Comparison of ENCODE assay signal across 17 cellular contexts in the genomic region with DNA sequence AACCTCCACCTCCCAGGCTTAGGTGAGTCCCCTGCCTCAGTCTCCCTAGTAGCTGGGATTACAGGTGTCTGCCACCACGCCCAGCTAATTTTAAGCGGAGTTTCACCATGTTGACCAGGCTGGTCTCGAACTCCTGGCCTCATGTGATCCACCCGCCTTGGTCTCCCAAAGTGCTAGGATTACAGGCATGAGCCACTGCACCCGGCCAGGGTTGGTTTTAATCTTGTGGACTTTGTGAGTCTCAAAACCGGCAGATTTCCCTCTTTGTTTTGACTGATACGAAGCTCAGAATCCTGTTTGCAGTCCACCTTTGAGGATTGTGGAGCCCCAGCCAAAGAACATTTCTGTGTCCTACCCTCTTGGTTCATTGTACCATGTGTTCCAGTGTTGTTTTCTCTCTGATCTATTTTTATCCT. TPM values are rescaled to one million over a fixed set of nuclear protein-coding genes. Genes with fewer than 3 reads are reported as not detected.
DNase-seq lines count a peak whose midpoint lies in the region; ATAC-seq and TF ChIP-seq lines count a peak whose summit lies in the region.
"Had no signal": no experiment of that assay in that cellular context is flagged by ENCODE, and none has a peak within 500 bp of the region (broad histone marks: within the 10 kb centered on the region; RNA-seq: fewer than 3 reads in every experiment).

No MANE protein-coding gene starts in this region.

- no peak for TF ChIP-seq CTCF in C4-2B (conservative IDR thresholded peaks at IDR 0.05)
- TF ChIP-seq CTCF in brain (conservative IDR thresholded peaks at IDR 0.05): no peak
- no peak for TF ChIP-seq CTCF in H9 (conservative IDR thresholded peaks at IDR 0.05)

- H3K9me3 Mint-ChIP-seq in brain: peaks cover 0 to 3% (median 0%) of the 10 kb centered on the region in 5 experiments
- no peaks in the 10 kb centered on the region for H3K9me3 Mint-ChIP-seq in activated T-helper 17 cell treated with anti-CD3 and anti-CD28 coated beads, Interleukin-2, amount 50 U/mL, for 72 hours
- no peaks in the 10 kb centered on the region for H3K9me3 Mint-ChIP-seq in H9
- H3K9me3 Mint-ChIP-seq in activated naive CD4-positive, alpha-beta T cell treated with anti-CD3 and anti-CD28 coated beads for 36 hours: no peaks in the 10 kb centered on the region
- H3K9me3 Mint-ChIP-seq: T-helper 1 cell treated with Interleukin-12 subunit alpha and Interleukin-12 subunit beta and Interleukin-4 antibody, amounts not matched to agents 30 μg/mL and 1 μg/mL, for 36 hours had no signal

- no peak for ATAC-seq in activated T-helper 17 cell treated with anti-CD3 and anti-CD28 coated beads, Interleukin-2, amount 50 U/mL, for 72 hours (replicated peaks)
- ATAC-seq in GM19397 (IDR thresholded peaks at IDR 0.05; ENCODE audit: unreplicated experiment): no peak

- no peaks in the 10 kb centered on the region for H3K9me3 ChIP-seq in stomach smooth muscle (ENCODE audit: control insufficient read depth in 2 of 2, low read length in 2 of 2)
- no peaks in the 10 kb centered on the region for H3K9me3 ChIP-seq in H9 (ENCODE audit: control insufficient read depth, low read depth, low read length)

- no peak overlapping the region for H4K5ac ChIP-seq in H9 (ENCODE audit: insufficient read length, low read depth, low read length)

- H3K4me2 ChIP-seq in H9 (ENCODE audit: insufficient read depth, insufficient read length, low read length): no peak overlapping the region

- H3K79me1 ChIP-seq in H9 (ENCODE audit: insufficient read depth, low read depth, low read length, poor library complexity, severe bottlenecking): no peaks in the 10 kb centered on the region

- H3K4ac ChIP-seq in H9 (ENCODE audit: low read depth, low read length): no peak overlapping the region

- H3K27me3 Mint-ChIP-seq in brain (no peaks in the 10 kb centered on the region), H9 (ENCODE audit: low read depth) (no peaks in the 10 kb centered on the region; the same call in 1 of the 2 replicates)
- no peaks in the 10 kb centered on the region for H3K27me3 Mint-ChIP-seq in activated T-helper 17 cell treated with anti-CD3 and anti-CD28 coated beads, Interleukin-2, amount 50 U/mL, for 72 hours
- H3K27me3 Mint-ChIP-seq in activated naive CD4-positive, alpha-beta T cell treated with anti-CD3 and anti-CD28 coated beads for 36 hours (ENCODE audit: low read depth): peaks cover 2% of the 10 kb centered on the region

- DNase-seq in H9: no peak
- DNase-seq in activated naive CD4-positive, alpha-beta T cell treated with anti-CD3 and anti-CD28 coated beads for 36 hours: no peak
- DNase-seq: activated CD4-positive, alpha-beta T cell treated with anti-CD3 and anti-CD28 coated beads, Interleukin-2, amount 50 U/mL, for 1 hour; activated T-cell treated with anti-CD3 and anti-CD28 coated beads, Interleukin-2, amount 50 U/mL, for 48 hours; NCI-H146; stimulated activated naive CD4-positive, alpha-beta T cell had no signal

- no peak overlapping the region for H2BK20ac ChIP-seq in H9 (ENCODE audit: low read depth, low read length, poor library complexity, severe bottlenecking)

- H3K79me2 ChIP-seq in H9 (ENCODE audit: insufficient read depth, low read length): no peaks in the 10 kb centered on the region

- peak overlapping the region in 4 of 5 experiments; percentile 42 to 70 (median 67) for H3K27ac Mint-ChIP-seq in brain
- H3K27ac Mint-ChIP-seq in activated T-helper 17 cell treated with anti-CD3 and anti-CD28 coated beads, Interleukin-2, amount 50 U/mL, for 72 hours: no peak overlapping the region
- no peak overlapping the region; a peak in 1 of 7 replicates for H3K27ac Mint-ChIP-seq in H9
- H3K27ac Mint-ChIP-seq in activated naive CD4-positive, alpha-beta T cell treated with anti-CD3 and anti-CD28 coated beads for 36 hours: no peak overlapping the region
- H3K27ac Mint-ChIP-seq: T-helper 1 cell treated with Interleukin-12 subunit alpha and Interleukin-12 subunit beta and Interleukin-4 antibody, amounts not matched to agents 30 μg/mL and 1 μg/mL, for 36 hours had no signal

- no peak overlapping the region for H4K8ac ChIP-seq in H9 (replicated peaks; ENCODE audit: insufficient read length, low read depth, low read length)

- no peaks in the 10 kb centered on the region for H4K20me1 ChIP-seq in H9 (ENCODE audit: control insufficient read depth, insufficient read depth, insufficient read length)

- H3K27ac ChIP-seq in C4-2B (peak overlapping the region; percentile 63), layer of hippocampus (ENCODE audit: low read depth, low read length) (peak overlapping the region; percentile 69), stomach smooth muscle (ENCODE audit: low read length) (peak overlapping the region; percentile 41), H9 (ENCODE audit: insufficient read length, low read depth, low read length) (no peak overlapping the region)
- H3K27ac ChIP-seq: HL-60 had no signal

- H2BK15ac ChIP-seq in H9 (ENCODE audit: low read depth, low read length): no peak overlapping the region

- peak overlapping the region in 1 of 2 donors; percentile 47 for H3K4me3 ChIP-seq in stomach smooth muscle (ENCODE audit: low read length in 2 of 2)

- H3K23ac ChIP-seq in H9 (ENCODE audit: insufficient read length, low read depth, low read length): no peak overlapping the region

- H3K4me3 Mint-ChIP-seq in brain (no peak overlapping the region), H9 (no peak overlapping the region)
- no peak overlapping the region for H3K4me3 Mint-ChIP-seq in activated T-helper 17 cell treated with anti-CD3 and anti-CD28 coated beads, Interleukin-2, amount 50 U/mL, for 72 hours
- H3K4me3 Mint-ChIP-seq in activated naive CD4-positive, alpha-beta T cell treated with anti-CD3 and anti-CD28 coated beads for 36 hours: no peak overlapping the region
- H3K4me3 Mint-ChIP-seq: T-helper 1 cell treated with Interleukin-12 subunit alpha and Interleukin-12 subunit beta and Interleukin-4 antibody, amounts not matched to agents 30 μg/mL and 1 μg/mL, for 36 hours had no signal

- no peaks in the 10 kb centered on the region for H3K36me3 Mint-ChIP-seq in brain
- H3K36me3 Mint-ChIP-seq in activated T-helper 17 cell treated with anti-CD3 and anti-CD28 coated beads, Interleukin-2, amount 50 U/mL, for 72 hours (ENCODE audit: low read depth): no peaks in the 10 kb centered on the region
- H3K36me3 Mint-ChIP-seq in H9 (ENCODE audit: insufficient read depth in 1 of 3, low read depth in 3 of 3): no peaks in the 10 kb centered on the region; a peak in 1 of 7 replicates
- no peaks in the 10 kb centered on the region for H3K36me3 Mint-ChIP-seq in activated naive CD4-positive, alpha-beta T cell treated with anti-CD3 and anti-CD28 coated beads for 36 hours (ENCODE audit: low read depth)

- no peak overlapping the region for H3K14ac ChIP-seq in H9 (ENCODE audit: insufficient read depth, low read length)

- H2BK12ac ChIP-seq in H9 (ENCODE audit: insufficient read length, low read depth, low read length): no peak overlapping the region

- WGBS in H9 (ENCODE audit: extremely low coverage, insufficient read length, low lambda C conversion rate): no CpG with 5 or more reads among the region's 7 CpGs

- no peak overlapping the region for H4K91ac ChIP-seq in H9 (ENCODE audit: insufficient read length, low read depth, low read length)

- H3K4me1 ChIP-seq in stomach smooth muscle (ENCODE audit: control insufficient read depth, insufficient read depth, low read length) (peaks cover 22% of the 10 kb centered on the region), H9 (ENCODE audit: insufficient read depth, low read length) (no peaks in the 10 kb centered on the region; the same call in 1 of the 2 replicates)

- no peak overlapping the region for H3T11ph ChIP-seq in H9 (ENCODE audit: low read length)

- peaks cover 0 to 6% of the 10 kb centered on the region in 2 donors for H3K36me3 ChIP-seq in stomach smooth muscle (ENCODE audit: control insufficient read depth in 2 of 2, insufficient read depth in 2 of 2, low read length in 2 of 2)

- H3K56ac ChIP-seq in H9 (ENCODE audit: insufficient read length, low read depth, low read length): no peak overlapping the region

- H2BK120ac ChIP-seq in H9 (ENCODE audit: low read depth, low read length, poor library complexity, severe bottlenecking): no peak overlapping the region

- no peak overlapping the region for H3K18ac ChIP-seq in H9 (ENCODE audit: insufficient read length, low read depth, low read length)

- peaks cover 30% of the 10 kb centered on the region for H3K4me1 Mint-ChIP-seq in brain
- no peaks in the 10 kb centered on the region for H3K4me1 Mint-ChIP-seq in activated T-helper 17 cell treated with anti-CD3 and anti-CD28 coated beads, Interleukin-2, amount 50 U/mL, for 72 hours
- H3K4me1 Mint-ChIP-seq in H9: peaks cover 10 to 15% of the 10 kb centered on the region in 2 experiments
- H3K4me1 Mint-ChIP-seq in activated naive CD4-positive, alpha-beta T cell treated with anti-CD3 and anti-CD28 coated beads for 36 hours (ENCODE audit: low read depth): no peaks in the 10 kb centered on the region

- no peaks in the 10 kb centered on the region for H3K23me2 ChIP-seq in H9 (ENCODE audit: insufficient read length, low read depth, low read length, poor library complexity, severe bottlenecking)

- no peak overlapping the region for H2BK5ac ChIP-seq in H9 (ENCODE audit: insufficient read length, low read length)

- H2AFZ ChIP-seq in H9 (ENCODE audit: low read length): no peak overlapping the region

- intact Hi-C loops in activated naive CD4-positive, alpha-beta T cell treated with anti-CD3 and anti-CD28 coated beads for 36 hours (cut with micrococcal nuclease): no loop called here

- H3K27me3 ChIP-seq in layer of hippocampus (ENCODE audit: control insufficient read depth, insufficient read depth, low read length) (no peaks in the 10 kb centered on the region), stomach smooth muscle (ENCODE audit: control insufficient read depth in 1 of 2, insufficient read depth in 2 of 2, low read length in 2 of 2) (no peaks in the 10 kb centered on the region), H9 (ENCODE audit: insufficient read depth, low read length) (no peaks in the 10 kb centered on the region)

- CTCF ChIA-PET in activated naive CD4-positive, alpha-beta T cell treated with anti-CD3 and anti-CD28 coated beads for 36 hours (lab: Charles Lee): interaction anchor here (0.7 to 1.5 kb wide), 2 partner anchors 23 to 88 kb away, joined by 3 to 7 read pairs; no protein-coding TSS in a partner anchor

- H3K9ac ChIP-seq in stomach smooth muscle (ENCODE audit: low read length in 2 of 2) (peak overlapping the region in 1 of 2 donors; percentile 36), H9 (ENCODE audit: extremely low read depth, insufficient read length, low read length) (no peak overlapping the region)

- no peak overlapping the region for H2AK5ac ChIP-seq in H9 (ENCODE audit: insufficient read length, low read length)

RNA-seq across cellular contexts. Expression of gene CPSF4L, which starts 16.4 kb away (rescaled TPM):
- polyA plus RNA-seq in brain (ENCODE audit: insufficient read depth, low read depth, low replicate concordance): not detected
- total RNA-seq in activated T-helper 17 cell treated with anti-CD3 and anti-CD28 coated beads, Interleukin-2, amount 50 U/mL, for 72 hours: not detected
- not detected in 2 replicates for total RNA-seq in H9 (2021)
- not detected for total RNA-seq in activated naive CD4-positive, alpha-beta T cell treated with anti-CD3 and anti-CD28 coated beads for 36 hours
- total RNA-seq: astrocyte, frontal cortex, H7 had no signal

RNA-seq across cellular contexts. Expression of gene CDC42EP4, which starts 33.7 kb away (rescaled TPM):
- 110 TPM for polyA plus RNA-seq in brain (ENCODE audit: insufficient read depth, low read depth, low replicate concordance)
- 1 to 10 TPM in 1 of 2 donors, under 1 TPM in 1; 0.67 to 2.5 TPM for total RNA-seq in activated T-helper 17 cell treated with anti-CD3 and anti-CD28 coated beads, Interleukin-2, amount 50 U/mL, for 72 hours
- 27.1 and 28.2 TPM in 2 replicates for total RNA-seq in H9 (2021)
- 1 to 10 TPM; 1.7 to 2.1 TPM for total RNA-seq in activated naive CD4-positive, alpha-beta T cell treated with anti-CD3 and anti-CD28 coated beads for 36 hours

Comparison
In these comparisons a context has a peak if more than half of its experiments do, and no peak if none do; other contexts are left out.
1. H3K27ac Mint-ChIP-seq: peak in brain (4 of 5); none in activated T-helper 17 cell treated with anti-CD3 and anti-CD28 coated beads, Interleukin-2, amount 50 U/mL, for 72 hours (single experiment), H9 (0 of 3) and activated naive CD4-positive, alpha-beta T cell treated with anti-CD3 and anti-CD28 coated beads for 36 hours (single experiment).